20 cellular contexts compared by ENCODE assay signal in the genomic region with DNA sequence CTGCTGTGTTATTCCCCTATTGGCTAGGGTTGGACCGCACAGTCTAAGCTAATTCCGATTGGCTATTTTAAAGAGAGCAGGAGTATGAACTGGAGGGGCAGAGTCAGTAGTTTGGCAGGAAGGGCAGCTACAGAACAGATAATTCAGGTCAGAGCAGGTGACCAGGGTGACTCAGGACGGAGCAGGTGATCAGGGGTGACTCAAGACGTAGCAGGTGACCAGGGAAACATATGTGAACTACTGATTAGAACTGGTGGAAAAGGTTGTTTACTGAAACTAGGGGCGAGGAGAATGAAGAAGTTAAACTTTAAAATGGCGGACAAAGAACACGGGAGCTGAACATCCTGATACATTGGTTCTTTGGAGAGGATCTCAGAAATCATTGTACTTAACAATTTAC.
A peak's percentile ranks its signal among the peaks of the same experiment; 100 is the strongest.
DNase-seq lines count a peak whose midpoint lies in the region; ATAC-seq and TF ChIP-seq lines count a peak whose summit lies in the region.
"Had no signal": no experiment of that assay in that cellular context is flagged by ENCODE, and none has a peak within 500 bp of the region (broad histone marks: within the 10 kb centered on the region; RNA-seq: fewer than 3 reads in every experiment).

No MANE protein-coding gene starts in this region.

- DNase-seq in mammary epithelial cell (peak; percentile 9), breast epithelium (ENCODE audit: low spot score in 2 of 2) (no peak), epithelial cell of esophagus (ENCODE audit: low read depth) (peak; percentile 2), islet precursor cell (peak; percentile 45), smooth muscle cell (lab: John Stamatoyannopoulos, UW; ENCODE audit: unreplicated experiment) (no peak), esophagus muscularis mucosa (ENCODE audit: extremely low spot score) (no peak)
- DNase-seq: 8988T; ACHN; AML-193; BE2C; CD4-positive, alpha-beta T cell; CD8-positive, alpha-beta memory T cell; DMS 273 treated with DMSO at 0.1 percent for 48 hours; DND-41; GM23248; H7; HCEC 1CT had no signal

- TF ChIP-seq POLR2A in breast epithelium (IDR thresholded peaks at IDR 0.05) (no peak), esophagus muscularis mucosa (IDR thresholded peaks at IDR 0.05; ENCODE audit: low read depth) (no peak)

- intact Hi-C loops in mammary epithelial cell (cut with micrococcal nuclease) (no loop called here), breast epithelium (cut with DNase I; ENCODE audit: low total_unique reads) (no loop called here), esophagus muscularis mucosa (cut with DNase I) (no loop called here)

- H3F3A ChIP-seq in smooth muscle cell (ENCODE audit: low read depth), result no peaks in the 10 kb centered on the region

- H3K79me2 ChIP-seq in mammary epithelial cell (ENCODE audit: insufficient read depth, low read length), result no peaks in the 10 kb centered on the region
- H3K79me2 ChIP-seq in smooth muscle cell (ENCODE audit: low read depth), result no peaks in the 10 kb centered on the region

- dilution Hi-C loops in mammary epithelial cell (cut with HindIII; ENCODE audit: low sequenced_read_pairs), result no loop called here

- H3K9me3 ChIP-seq in mammary epithelial cell (replicated peaks; ENCODE audit: insufficient read depth, low read length) (no peaks in the 10 kb centered on the region), breast epithelium (no peaks in the 10 kb centered on the region), smooth muscle cell (replicated peaks; ENCODE audit: low read depth) (no peaks in the 10 kb centered on the region), esophagus muscularis mucosa (peaks cover 0 to 3% (median 0%) of the 10 kb centered on the region in 4 donors)
- H3K9me3 ChIP-seq: A549, BE2C had no signal

- CTCF ChIA-PET in mammary epithelial cell (lab: Charles Lee; ENCODE audit: low non-redundant PET), result no interaction called here

- H3K9ac ChIP-seq in mammary epithelial cell (ENCODE audit: insufficient read depth, low read length), result no peak overlapping the region
- no peak overlapping the region for H3K9ac ChIP-seq in smooth muscle cell (ENCODE audit: low read depth)
- H3K9ac ChIP-seq: BLaER1 treated with 17β-estradiol and CSF1 and Interleukin-3, amounts not matched to agents 10 nM and 100 nM; GM23248 had no signal

- H3K4me1 ChIP-seq in mammary epithelial cell (ENCODE audit: insufficient read depth, low read length), result no peaks in the 10 kb centered on the region
- H3K4me1 ChIP-seq in breast epithelium, result no peaks in the 10 kb centered on the region
- H3K4me1 ChIP-seq in smooth muscle cell (ENCODE audit: low read depth), result no peaks in the 10 kb centered on the region
- H3K4me1 ChIP-seq in esophagus muscularis mucosa, result no peaks in the 10 kb centered on the region
- H3K4me1 ChIP-seq: A549; BE2C; BLaER1 treated with 17β-estradiol and CSF1 and Interleukin-3, amounts not matched to agents 10 nM and 100 nM had no signal

- in situ Hi-C loops in mammary epithelial cell (cut with MboI; ENCODE audit: low sequenced_read_pairs in 2 of 2), result no loop called here

- TF ChIP-seq CTCF in mammary epithelial cell (conservative IDR thresholded peaks at IDR 0.05 in 1 of 2, IDR thresholded peaks at IDR 0.05 in 1 of 2; ENCODE audit: extremely low read depth in 1 of 2, insufficient read depth in 1 of 2, low read depth in 1 of 2, low read length in 2 of 2), result no peak
- TF ChIP-seq CTCF in breast epithelium (IDR thresholded peaks at IDR 0.05), result no peak
- TF ChIP-seq CTCF in epithelial cell of esophagus (IDR thresholded peaks at IDR 0.05; ENCODE audit: insufficient read depth, low read depth, low read length, missing control alignments), result no peak
- TF ChIP-seq CTCF in smooth muscle cell (IDR thresholded peaks at IDR 0.05; ENCODE audit: borderline replicate concordance, insufficient read depth, poor library complexity, severe bottlenecking), result no peak
- no peak for TF ChIP-seq CTCF in esophagus muscularis mucosa (IDR thresholded peaks at IDR 0.05)

- BruUV-seq in mammary epithelial cell (replicated peaks; lab: Mats Ljungman, UMichigan), result no TSS peak

- no peak overlapping the region for H3K27ac ChIP-seq in mammary epithelial cell (ENCODE audit: insufficient read depth, low read depth, low read length)
- H3K27ac ChIP-seq in breast epithelium, result no peak overlapping the region
- H3K27ac ChIP-seq in smooth muscle cell (ENCODE audit: low read depth), result no peak overlapping the region
- H3K27ac ChIP-seq in esophagus muscularis mucosa (replicated peaks in 1 of 4), result no peak overlapping the region
- H3K27ac ChIP-seq: A549; BLaER1 treated with 17β-estradiol and CSF1 and Interleukin-3, amounts not matched to agents 10 nM and 100 nM; GM23248 had no signal

- WGBS in mammary epithelial cell (ENCODE audit: low coverage, missing lambda C conversion rate), result 89% methylated on average over 7 of the region's 7 CpGs
- 88% methylated on average over 7 of the region's 7 CpGs for WGBS in smooth muscle cell (ENCODE audit: low lambda C conversion rate)
- WGBS in esophagus muscularis mucosa, result 94% methylated on average over 7 of the region's 7 CpGs

- H3K27me3 ChIP-seq in mammary epithelial cell (ENCODE audit: insufficient read depth, low read length) (no peaks in the 10 kb centered on the region), breast epithelium (no peaks in the 10 kb centered on the region), smooth muscle cell (ENCODE audit: low read depth) (no peaks in the 10 kb centered on the region), esophagus muscularis mucosa (no peaks in the 10 kb centered on the region)
- H3K27me3 ChIP-seq: BE2C; BLaER1 treated with 17β-estradiol and CSF1 and Interleukin-3, amounts not matched to agents 10 nM and 100 nM had no signal

- H3K4me3 ChIP-seq in mammary epithelial cell (replicated peaks in 1 of 3; ENCODE audit: insufficient read depth in 1 of 3, low read depth in 2 of 3, low read length in 3 of 3) (no peak overlapping the region), breast epithelium (no peak overlapping the region), epithelial cell of esophagus (ENCODE audit: low read length) (no peak overlapping the region), smooth muscle cell (no peak overlapping the region), esophagus muscularis mucosa (no peak overlapping the region)
- H3K4me3 ChIP-seq: A549; BLaER1 treated with 17β-estradiol and CSF1 and Interleukin-3, amounts not matched to agents 10 nM and 100 nM; GM23248 had no signal

- H3K36me3 ChIP-seq in mammary epithelial cell (ENCODE audit: insufficient read depth, low read length) (no peaks in the 10 kb centered on the region), breast epithelium (no peaks in the 10 kb centered on the region), smooth muscle cell (ENCODE audit: low read depth) (no peaks in the 10 kb centered on the region), esophagus muscularis mucosa (peaks cover 0 to 15% (median 2%) of the 10 kb centered on the region in 4 donors)
- H3K36me3 ChIP-seq: BE2C; BLaER1 treated with 17β-estradiol and CSF1 and Interleukin-3, amounts not matched to agents 10 nM and 100 nM had no signal

- ATAC-seq in GM18498 (IDR thresholded peaks at IDR 0.05; ENCODE audit: unreplicated experiment), result no peak
- ATAC-seq: A549 had no signal

- H4K20me1 ChIP-seq in mammary epithelial cell (ENCODE audit: insufficient read depth, low read length), result no peaks in the 10 kb centered on the region
- H4K20me1 ChIP-seq in smooth muscle cell (ENCODE audit: low read depth), result no peaks in the 10 kb centered on the region
- H4K20me1 ChIP-seq: BLaER1 treated with 17β-estradiol and CSF1 and Interleukin-3, amounts not matched to agents 10 nM and 100 nM had no signal

- no peak for TF ChIP-seq EP300 in esophagus muscularis mucosa (IDR thresholded peaks at IDR 0.05)

- H2AFZ ChIP-seq in mammary epithelial cell (ENCODE audit: low read depth, low read length), result no peak overlapping the region
- H2AFZ ChIP-seq in smooth muscle cell (ENCODE audit: low read depth), result no peak overlapping the region
- H2AFZ ChIP-seq: GM23248 had no signal

- no peak overlapping the region for H3K4me2 ChIP-seq in mammary epithelial cell (ENCODE audit: insufficient read depth, low read depth, low read length)
- H3K4me2 ChIP-seq in smooth muscle cell, result no peak overlapping the region
- H3K4me2 ChIP-seq: A549; BLaER1 treated with 17β-estradiol and CSF1 and Interleukin-3, amounts not matched to agents 10 nM and 100 nM had no signal

Comparison
In these comparisons a context has a peak if more than half of its experiments do, and no peak if none do; other contexts are left out.
1. DNase-seq: peak in mammary epithelial cell (single experiment), epithelial cell of esophagus (single experiment) and islet precursor cell (single experiment); none in breast epithelium (0 of 2), smooth muscle cell (single experiment) and esophagus muscularis mucosa (single experiment).